8 cellular contexts compared by ENCODE assay signal in genomic region chr19:38900816-38901215, GRCh38. TPM values are rescaled to one million over a fixed set of nuclear protein-coding genes. Genes with fewer than 3 reads are reported as not detected.
DNase-seq lines count a peak whose midpoint lies in the region; ATAC-seq, FAIRE-seq and TF ChIP-seq lines count a peak whose summit lies in the region.

No MANE protein-coding gene starts in this region.

- H3K27ac Mint-ChIP-seq in activated naive CD4-positive, alpha-beta T cell treated with anti-CD3 and anti-CD28 coated beads, Interleukin-2, amount 50 U/mL, for 24 hours, result peak overlapping the region; percentile 92
- H3K27ac Mint-ChIP-seq in activated naive CD8-positive, alpha-beta T cell, result peak overlapping the region; percentile 96

- no peak overlapping the region for H2AFZ ChIP-seq in keratinocyte (ENCODE audit: control insufficient read depth, low read length)

- dilution Hi-C loops in keratinocyte (cut with MboI; ENCODE audit: extremely low pct_ligation_motif_present, low sequenced_read_pairs), result no loop called here

- no peaks in the 10 kb centered on the region for H3K27me3 Mint-ChIP-seq in activated naive CD4-positive, alpha-beta T cell treated with anti-CD3 and anti-CD28 coated beads, Interleukin-2, amount 50 U/mL, for 24 hours
- H3K27me3 Mint-ChIP-seq in activated naive CD8-positive, alpha-beta T cell, result no peaks in the 10 kb centered on the region

- H3K36me3 Mint-ChIP-seq in activated naive CD4-positive, alpha-beta T cell treated with anti-CD3 and anti-CD28 coated beads, Interleukin-2, amount 50 U/mL, for 24 hours, result peaks cover 12% of the 10 kb centered on the region
- H3K36me3 Mint-ChIP-seq in activated naive CD8-positive, alpha-beta T cell, result peaks cover 4% of the 10 kb centered on the region

- H3K36me3 ChIP-seq in keratinocyte (ENCODE audit: control insufficient read depth in 2 of 2, extremely low read depth in 1 of 2, insufficient read depth in 2 of 2, low read length in 2 of 2) (peaks cover 0 to 1% of the 10 kb centered on the region in 2 experiments), thoracic aorta (peaks cover 16% of the 10 kb centered on the region)

- H3K4me3 ChIP-seq in keratinocyte (ENCODE audit: control insufficient read depth in 2 of 3, extremely low read depth in 1 of 3, insufficient read depth in 2 of 3, low read depth in 1 of 3, low read length in 3 of 3) (peak overlapping the region in 2 of 3 experiments; percentile 96 to 98), thoracic aorta (peak overlapping the region; percentile 75)

- H3K4me1 Mint-ChIP-seq in activated naive CD4-positive, alpha-beta T cell treated with anti-CD3 and anti-CD28 coated beads, Interleukin-2, amount 50 U/mL, for 24 hours, result peaks cover 48% of the 10 kb centered on the region
- H3K4me1 Mint-ChIP-seq in activated naive CD8-positive, alpha-beta T cell (ENCODE audit: low read depth), result peaks cover 42% of the 10 kb centered on the region

- FAIRE-seq in keratinocyte (lab: Jason Lieb, UNC), result no peak

- H3K27ac ChIP-seq in keratinocyte (ENCODE audit: control insufficient read depth, insufficient read depth, low read length) (peak overlapping the region; percentile 97), thoracic aorta (no peak overlapping the region)

- H3K9me3 ChIP-seq in keratinocyte (ENCODE audit: control insufficient read depth, low read depth, low read length), result no peaks in the 10 kb centered on the region
- H3K9me3 ChIP-seq in thoracic aorta, result no peaks in the 10 kb centered on the region

- H3K4me2 ChIP-seq in keratinocyte (ENCODE audit: control insufficient read depth, extremely low read depth, insufficient read depth, low read depth, low read length), result peak overlapping the region; percentile 98

- H3K27me3 ChIP-seq in keratinocyte (ENCODE audit: control insufficient read depth, extremely low read depth, insufficient read depth, low read length) (no peaks in the 10 kb centered on the region), thoracic aorta (replicated peaks; ENCODE audit: insufficient read depth) (no peaks in the 10 kb centered on the region)

- ATAC-seq in thoracic aorta (ENCODE audit: insufficient number of reproducible peaks, low FRiP score, low read depth) (no peak), HG03439 (IDR thresholded peaks at IDR 0.05; ENCODE audit: unreplicated experiment) (no peak)

- H3K79me2 ChIP-seq in keratinocyte (ENCODE audit: control insufficient read depth, insufficient read depth, low read length), result peaks cover 28% of the 10 kb centered on the region

- H3K9me3 Mint-ChIP-seq in activated naive CD4-positive, alpha-beta T cell treated with anti-CD3 and anti-CD28 coated beads, Interleukin-2, amount 50 U/mL, for 24 hours, result no peaks in the 10 kb centered on the region
- H3K9me3 Mint-ChIP-seq in activated naive CD8-positive, alpha-beta T cell (ENCODE audit: low read depth), result no peaks in the 10 kb centered on the region

- no peaks in the 10 kb centered on the region for H3K9me1 ChIP-seq in keratinocyte (ENCODE audit: control insufficient read depth, extremely low read depth, insufficient read depth, low read length)

- DNase-seq in activated naive CD4-positive, alpha-beta T cell (lab: John Stamatoyannopoulos, UW), result no peak
- DNase-seq in keratinocyte (ENCODE audit: low read depth, low spot score) (no peak), thoracic aorta (ENCODE audit: low spot score) (no peak), cerebellar cortex (ENCODE audit: low spot score) (no peak)
- DNase-seq in activated CD4-positive, CD25-positive, alpha-beta regulatory T cell treated with anti-CD3 and anti-CD28 coated beads, Interleukin-2, amount 50 U/mL, for 72 hours, result no peak

- no peaks in the 10 kb centered on the region for H4K20me1 ChIP-seq in keratinocyte (ENCODE audit: control insufficient read depth, extremely low read depth, insufficient read depth, low read length)

- peak overlapping the region; percentile 98 for H3K9ac ChIP-seq in keratinocyte (ENCODE audit: control insufficient read depth, extremely low read depth, insufficient read depth, low read length)

- peaks cover 14% of the 10 kb centered on the region for H3K4me1 ChIP-seq in keratinocyte (ENCODE audit: control insufficient read depth, extremely low read depth, insufficient read depth, low read length)
- peaks cover 18 to 33% of the 10 kb centered on the region in 2 donors for H3K4me1 ChIP-seq in thoracic aorta (ENCODE audit: control insufficient read depth in 1 of 2, low read depth in 2 of 2)

- H3K4me3 Mint-ChIP-seq in activated naive CD4-positive, alpha-beta T cell treated with anti-CD3 and anti-CD28 coated beads, Interleukin-2, amount 50 U/mL, for 24 hours, result peak overlapping the region; percentile 99
- H3K4me3 Mint-ChIP-seq in activated naive CD8-positive, alpha-beta T cell, result peak overlapping the region; percentile 99

- TF ChIP-seq CTCF in keratinocyte (optimal IDR thresholded peaks at IDR 0.05 in 1 of 3, IDR thresholded peaks at IDR 0.05 in 1 of 3, conservative IDR thresholded peaks at IDR 0.05 in 1 of 3; ENCODE audit: extremely low read depth in 1 of 3, insufficient read depth in 2 of 3, low read length in 3 of 3) (no peak), thoracic aorta (IDR thresholded peaks at IDR 0.05) (no peak)

RNA-seq across cellular contexts. Expression of gene NFKBIB, which starts 1.0 kb away (rescaled TPM):
- polyA plus RNA-seq in keratinocyte, result 12.3 to 14.4 TPM (median 13.7 TPM) in 3 replicates
- polyA plus RNA-seq in keratinocyte (2011; ENCODE audit: low read depth), result 14.5 TPM
- 7.5 and 18.5 TPM in 2 replicates for polyA plus RNA-seq in keratinocyte (2011; cell fraction: cytosol; rRNA removed)
- polyA plus RNA-seq in keratinocyte (2011; cell fraction: nucleus; rRNA removed), result 8.7 and 14.6 TPM in 2 replicates
- polyA plus RNA-seq in keratinocyte (2012; ENCODE audit: low replicate concordance), result 21.0 and 22.2 TPM in 2 replicates
- 1.6 to 5.7 TPM (median 3.0 TPM) in 3 replicates for polyA minus RNA-seq in keratinocyte
- 13.8 TPM for polyA minus RNA-seq in keratinocyte (2011; cell fraction: cytosol; rRNA and poly(A)+ RNA removed)
- polyA minus RNA-seq in keratinocyte (2011; cell fraction: nucleus; rRNA and poly(A)+ RNA removed), result 2.9 and 5.1 TPM in 2 replicates
- 10 to 100 TPM; 25.3 to 28.4 TPM for total RNA-seq in thoracic aorta

RNA-seq across cellular contexts. Expression of gene SIRT2, which starts 1.4 kb away (rescaled TPM):
- 46.6 to 57.4 TPM (median 47.6 TPM) in 3 replicates for polyA plus RNA-seq in keratinocyte
- polyA plus RNA-seq in keratinocyte (2011; ENCODE audit: low read depth), result 16.6 TPM
- polyA plus RNA-seq in keratinocyte (2011; cell fraction: cytosol; rRNA removed), result 38.8 and 56.8 TPM in 2 replicates
- 76.7 and 81.9 TPM in 2 replicates for polyA plus RNA-seq in keratinocyte (2011; cell fraction: nucleus; rRNA removed)
- 36.7 and 46.8 TPM in 2 replicates for polyA plus RNA-seq in keratinocyte (2012; ENCODE audit: low replicate concordance)
- polyA minus RNA-seq in keratinocyte, result 36.1 to 57.7 TPM (median 40.9 TPM) in 3 replicates
- 38.6 TPM for polyA minus RNA-seq in keratinocyte (2011; cell fraction: cytosol; rRNA and poly(A)+ RNA removed)
- 12.7 and 19.2 TPM in 2 replicates for polyA minus RNA-seq in keratinocyte (2011; cell fraction: nucleus; rRNA and poly(A)+ RNA removed)
- total RNA-seq in thoracic aorta, result 10 to 100 TPM; 42.8 to 68.4 TPM

RNA-seq across cellular contexts. Expression of gene CCER2, which starts 11.2 kb away (rescaled TPM):
- 0.14 to 0.24 TPM (median 0.17 TPM) in 3 replicates for polyA plus RNA-seq in keratinocyte
- not detected for polyA plus RNA-seq in keratinocyte (2011; ENCODE audit: low read depth)
- not detected in 2 replicates for polyA plus RNA-seq in keratinocyte (2011; cell fraction: cytosol; rRNA removed)
- polyA plus RNA-seq in keratinocyte (2011; cell fraction: nucleus; rRNA removed), result 0.36 and 1.3 TPM in 2 replicates
- polyA plus RNA-seq in keratinocyte (2012; ENCODE audit: low replicate concordance), result not detected in 2 replicates
- not detected in 3 replicates for polyA minus RNA-seq in keratinocyte
- polyA minus RNA-seq in keratinocyte (2011; cell fraction: cytosol; rRNA and poly(A)+ RNA removed), result not detected
- polyA minus RNA-seq in keratinocyte (2011; cell fraction: nucleus; rRNA and poly(A)+ RNA removed), result not detected in 2 replicates
- total RNA-seq in thoracic aorta, result not detected

RNA-seq across cellular contexts. Expression of gene RINL, which starts 22.7 kb away (rescaled TPM):
- 3.2 to 6.3 TPM (median 4.3 TPM) in 3 replicates for polyA plus RNA-seq in keratinocyte
- polyA plus RNA-seq in keratinocyte (2011; ENCODE audit: low read depth), result 1.1 TPM
- 2.9 and 4.0 TPM in 2 replicates for polyA plus RNA-seq in keratinocyte (2011; cell fraction: cytosol; rRNA removed)
- polyA plus RNA-seq in keratinocyte (2011; cell fraction: nucleus; rRNA removed), result 3.6 and 4.3 TPM in 2 replicates
- 2.2 and 5.0 TPM in 2 replicates for polyA plus RNA-seq in keratinocyte (2012; ENCODE audit: low replicate concordance)
- polyA minus RNA-seq in keratinocyte, result 2.9 to 9.5 TPM (median 3.2 TPM) in 3 replicates
- polyA minus RNA-seq in keratinocyte (2011; cell fraction: cytosol; rRNA and poly(A)+ RNA removed), result 1.3 TPM
- polyA minus RNA-seq in keratinocyte (2011; cell fraction: nucleus; rRNA and poly(A)+ RNA removed), result 1.3 and 2.3 TPM in 2 replicates
- total RNA-seq in thoracic aorta, result 1 to 10 TPM; 4.7 to 5.5 TPM

RNA-seq across cellular contexts. Expression of gene SARS2, which starts 29.7 kb away (rescaled TPM):
- 13.9 to 19.2 TPM (median 16.4 TPM) in 3 replicates for polyA plus RNA-seq in keratinocyte
- polyA plus RNA-seq in keratinocyte (2011; ENCODE audit: low read depth), result 3.2 TPM
- polyA plus RNA-seq in keratinocyte (2011; cell fraction: cytosol; rRNA removed), result 6.1 and 15.1 TPM in 2 replicates
- polyA plus RNA-seq in keratinocyte (2011; cell fraction: nucleus; rRNA removed), result 42.1 and 62.1 TPM in 2 replicates
- 9.4 and 23.8 TPM in 2 replicates for polyA plus RNA-seq in keratinocyte (2012; ENCODE audit: low replicate concordance)
- polyA minus RNA-seq in keratinocyte, result 16.0 to 37.3 TPM (median 16.6 TPM) in 3 replicates
- polyA minus RNA-seq in keratinocyte (2011; cell fraction: cytosol; rRNA and poly(A)+ RNA removed), result 17.3 TPM
- 16.4 and 19.8 TPM in 2 replicates for polyA minus RNA-seq in keratinocyte (2011; cell fraction: nucleus; rRNA and poly(A)+ RNA removed)
- 10 to 100 TPM in 1 of 2 donors, 1 to 10 TPM in 1; 6.3 to 14.1 TPM for total RNA-seq in thoracic aorta
